Comparison of ENCODE assay signal across 14 cellular contexts in the genomic region with DNA sequence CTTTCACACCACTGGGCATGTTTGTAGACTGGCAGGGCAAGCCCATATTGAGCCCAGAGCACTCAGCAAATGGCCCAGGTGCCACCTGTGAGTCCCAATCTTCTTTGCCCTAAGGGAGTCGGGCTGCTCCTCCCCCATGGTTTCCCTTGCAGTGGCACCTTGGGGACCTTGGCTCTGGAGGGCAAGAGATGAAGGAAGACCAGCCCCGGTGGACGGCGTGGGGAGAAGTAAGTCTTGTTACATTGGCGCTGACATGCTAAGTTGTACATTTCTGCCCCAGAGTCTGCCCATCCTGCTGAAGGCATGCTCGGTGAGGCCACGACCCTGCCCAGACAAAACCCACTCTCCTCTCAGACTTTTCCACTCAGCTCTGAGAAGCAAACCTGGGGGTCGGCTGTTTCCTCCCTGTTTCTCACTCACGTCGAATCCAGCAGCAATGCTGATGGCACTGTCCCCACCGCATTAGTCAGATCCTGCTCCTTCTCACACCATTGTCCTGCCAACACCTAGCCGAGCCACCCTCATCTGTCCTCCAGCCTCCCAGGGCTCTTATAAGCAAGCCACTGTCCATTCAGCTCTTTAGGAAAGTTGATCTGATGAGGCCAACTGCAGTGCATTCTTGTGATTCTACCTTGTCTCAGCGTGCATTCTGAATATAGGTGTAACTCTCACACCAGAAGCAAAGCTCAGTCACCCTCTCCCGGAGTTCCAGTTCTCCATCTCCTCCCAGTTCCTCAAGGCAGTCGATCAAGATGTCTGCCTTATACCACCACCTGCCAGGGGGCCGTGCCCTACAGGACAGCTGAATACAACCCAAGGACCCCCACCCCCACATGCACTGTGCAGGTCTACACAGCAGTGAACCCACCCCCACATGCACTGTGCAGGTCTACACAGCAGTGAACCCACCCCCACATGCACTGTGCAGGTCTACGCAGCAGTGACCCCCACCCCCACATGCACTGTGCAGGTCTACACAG.
"Had no signal": no experiment of that assay in that cellular context is flagged by ENCODE, and none has a peak within 500 bp of the region (broad histone marks: within the 10 kb centered on the region; RNA-seq: fewer than 3 reads in every experiment).

No MANE protein-coding gene starts in this region.

- H3K27ac Mint-ChIP-seq: dendritic cell treated with granulocyte-macrophage colony-stimulating factor and Interleukin-4, amounts not matched to agents 40 ng/mL and 50 ng/mL, for 4 days; effector memory CD8-positive, alpha-beta T cell; immature natural killer cell; naive thymus-derived CD4-positive, alpha-beta T cell; nephron progenitor cell had no signal

- DNase-seq: effector memory CD8-positive, alpha-beta T cell; erythroblast; foreskin keratinocyte; immature natural killer cell; left cardiac atrium; left ventricle myocardium superior; mesendoderm; naive thymus-derived CD4-positive, alpha-beta T cell; nephron progenitor cell; ovary; stimulated activated CD4-positive, alpha-beta T cell treated with anti-CD3 and anti-CD28 coated beads, Interleukin-2, amount 100 ng/mL, for 48 hours; stimulated activated naive CD4-positive, alpha-beta T cell treated with Interleukin-2 at 50 U/mL for 16 hours; trophoblast cell had no signal

- ATAC-seq: effector memory CD8-positive, alpha-beta T cell; foreskin keratinocyte; left cardiac atrium; left ventricle myocardium superior; naive thymus-derived CD4-positive, alpha-beta T cell had no signal

- H3K27me3 Mint-ChIP-seq: dendritic cell treated with granulocyte-macrophage colony-stimulating factor and Interleukin-4, amounts not matched to agents 40 ng/mL and 50 ng/mL, for 4 days had no signal

- H3K9me3 Mint-ChIP-seq: effector memory CD8-positive, alpha-beta T cell had no signal

- H3K4me1 Mint-ChIP-seq: immature natural killer cell; naive thymus-derived CD4-positive, alpha-beta T cell; nephron progenitor cell had no signal

- H3K4me3 Mint-ChIP-seq: dendritic cell treated with granulocyte-macrophage colony-stimulating factor and Interleukin-4, amounts not matched to agents 40 ng/mL and 50 ng/mL, for 4 days; effector memory CD8-positive, alpha-beta T cell; immature natural killer cell; naive thymus-derived CD4-positive, alpha-beta T cell; nephron progenitor cell had no signal

- H3K36me3 Mint-ChIP-seq: immature natural killer cell; naive thymus-derived CD4-positive, alpha-beta T cell had no signal
